ENCODE assay signal across 24 cellular contexts in genomic region chr22:37080838-37081237, GRCh38. TPM values are rescaled to one million over a fixed set of nuclear protein-coding genes. Genes with fewer than 3 reads are reported as not detected.
A peak's percentile ranks its signal among the peaks of the same experiment; 100 is the strongest.
DNase-seq lines count a peak whose midpoint lies in the region; ATAC-seq, FAIRE-seq and TF ChIP-seq lines count a peak whose summit lies in the region.
"Had no signal": no experiment of that assay in that cellular context is flagged by ENCODE, and none has a peak within 500 bp of the region (broad histone marks: within the 10 kb centered on the region; RNA-seq: fewer than 3 reads in every experiment).

No MANE protein-coding gene starts in this region.

- intact Hi-C loops in OCI-LY7 (cut with micrococcal nuclease; ENCODE audit: unreplicated experiment) (no loop called here), left ventricle myocardium inferior (cut with micrococcal nuclease) (no loop called here)

- DNase-seq in stimulated activated naive CD8-positive, alpha-beta T cell treated with anti-CD3 and anti-CD28 coated beads, Interleukin-15, amount 100 ng/mL, for 72 hours = no peak
- peak; percentile 43 for DNase-seq in OCI-LY7 (ENCODE audit: low spot score)
- no peak for DNase-seq in activated naive CD8-positive, alpha-beta T cell treated with anti-CD3 and anti-CD28 coated beads, Interleukin-2, amount 50 U/mL, for 24 hours
- no peak for DNase-seq in urothelium cell line (ENCODE audit: low spot score)
- no peak for DNase-seq in left ventricle myocardium inferior
- no peak for DNase-seq in kidney tubule cell (ENCODE audit: low spot score)
- DNase-seq: amniotic stem cell; COR-L47; DND-41; glutamatergic neuron; NCI-H1105; NCI-H2081; small intestine; stimulated activated naive CD4-positive, alpha-beta T cell treated with Interleukin-2 at 50 U/mL for 16 hours; tibial artery had no signal

- H3K27ac ChIP-seq in OCI-LY7 (ENCODE audit: low read depth, low read length, poor library complexity, severe bottlenecking) (no peak overlapping the region), left ventricle myocardium inferior (replicated peaks) (no peak overlapping the region)
- H3K27ac ChIP-seq: SJSA1, tibial artery had no signal

- no peaks in the 10 kb centered on the region for H3K9me3 Mint-ChIP-seq in stimulated activated naive CD8-positive, alpha-beta T cell treated with anti-CD3 and anti-CD28 coated beads, Interleukin-15, Interleukin-2, amounts not matched to agents 100 ng/mL and 50 ng/mL, for 24 hours
- no peaks in the 10 kb centered on the region for H3K9me3 Mint-ChIP-seq in stimulated activated naive CD8-positive, alpha-beta T cell treated with anti-CD3 and anti-CD28 coated beads, Interleukin-15, amount 100 ng/mL, for 72 hours
- H3K9me3 Mint-ChIP-seq in activated naive CD8-positive, alpha-beta T cell treated with anti-CD3 and anti-CD28 coated beads, Interleukin-2, amount 50 U/mL, for 24 hours = no peaks in the 10 kb centered on the region
- H3K9me3 Mint-ChIP-seq: GM23338, memory B cell had no signal

- H3K4me2 ChIP-seq in OCI-LY7 (ENCODE audit: low read length) = no peak overlapping the region
- H3K4me2 ChIP-seq: GM23338 had no signal

- no peak overlapping the region for H2AFZ ChIP-seq in OCI-LY7 (ENCODE audit: low read length)
- H2AFZ ChIP-seq: GM23338 had no signal

- BruUV-seq in OCI-LY7 (replicated peaks; lab: Mats Ljungman, UMichigan) = no TSS peak

- H3K27me3 Mint-ChIP-seq in stimulated activated naive CD8-positive, alpha-beta T cell treated with anti-CD3 and anti-CD28 coated beads, Interleukin-15, Interleukin-2, amounts not matched to agents 100 ng/mL and 50 ng/mL, for 24 hours = peaks cover 4% of the 10 kb centered on the region
- H3K27me3 Mint-ChIP-seq in stimulated activated naive CD8-positive, alpha-beta T cell treated with anti-CD3 and anti-CD28 coated beads, Interleukin-15, amount 100 ng/mL, for 72 hours = no peaks in the 10 kb centered on the region
- peaks cover 2% of the 10 kb centered on the region for H3K27me3 Mint-ChIP-seq in activated naive CD8-positive, alpha-beta T cell treated with anti-CD3 and anti-CD28 coated beads, Interleukin-2, amount 50 U/mL, for 24 hours

- no peak for ATAC-seq in stimulated activated naive CD8-positive, alpha-beta T cell treated with anti-CD3 and anti-CD28 coated beads, Interleukin-15, amount 100 ng/mL, for 72 hours
- no peak for ATAC-seq in activated naive CD8-positive, alpha-beta T cell treated with anti-CD3 and anti-CD28 coated beads, Interleukin-2, amount 50 U/mL, for 24 hours
- ATAC-seq in GM18867 (IDR thresholded peaks at IDR 0.05; ENCODE audit: unreplicated experiment) = no peak
- ATAC-seq: GM23338, Panc1 had no signal

- peak overlapping the region; percentile 91 for H3K27ac Mint-ChIP-seq in stimulated activated naive CD8-positive, alpha-beta T cell treated with anti-CD3 and anti-CD28 coated beads, Interleukin-15, Interleukin-2, amounts not matched to agents 100 ng/mL and 50 ng/mL, for 24 hours
- H3K27ac Mint-ChIP-seq in stimulated activated naive CD8-positive, alpha-beta T cell treated with anti-CD3 and anti-CD28 coated beads, Interleukin-15, amount 100 ng/mL, for 72 hours = peak overlapping the region in 1 of 2 donors; percentile 79
- peak overlapping the region; percentile 70 for H3K27ac Mint-ChIP-seq in activated naive CD8-positive, alpha-beta T cell treated with anti-CD3 and anti-CD28 coated beads, Interleukin-2, amount 50 U/mL, for 24 hours
- H3K27ac Mint-ChIP-seq: GM23338 had no signal

- peaks cover 52% of the 10 kb centered on the region for H3K27me3 ChIP-seq in left ventricle myocardium inferior (ENCODE audit: low read depth)

- FAIRE-seq in urothelium cell line (lab: Jason Lieb, UNC) = peak; percentile 71
- FAIRE-seq: bronchial epithelial cell, small intestine had no signal

- no peak overlapping the region for H3K4me3 ChIP-seq in OCI-LY7 (ENCODE audit: low read depth, low read length, poor library complexity, severe bottlenecking)
- H3K4me3 ChIP-seq in left ventricle myocardium inferior = no peak overlapping the region
- H3K4me3 ChIP-seq: GM23338, SJSA1, tibial artery had no signal

- no peaks in the 10 kb centered on the region for H3K9me3 ChIP-seq in OCI-LY7 (ENCODE audit: low read length)
- no peaks in the 10 kb centered on the region for H3K9me3 ChIP-seq in left ventricle myocardium inferior (replicated peaks)
- H3K9me3 ChIP-seq: SJSA1, tibial artery had no signal

- no peak for TF ChIP-seq CTCF in OCI-LY7 (conservative IDR thresholded peaks at IDR 0.05; ENCODE audit: low read length)
- TF ChIP-seq CTCF in left ventricle myocardium inferior (IDR thresholded peaks at IDR 0.05; ENCODE audit: borderline replicate concordance) = no peak

- H3K36me3 Mint-ChIP-seq in stimulated activated naive CD8-positive, alpha-beta T cell treated with anti-CD3 and anti-CD28 coated beads, Interleukin-15, Interleukin-2, amounts not matched to agents 100 ng/mL and 50 ng/mL, for 24 hours (ENCODE audit: low read depth) = no peaks in the 10 kb centered on the region
- H3K36me3 Mint-ChIP-seq in activated naive CD8-positive, alpha-beta T cell treated with anti-CD3 and anti-CD28 coated beads, Interleukin-2, amount 50 U/mL, for 24 hours (ENCODE audit: low read depth) = no peaks in the 10 kb centered on the region
- H3K36me3 Mint-ChIP-seq: memory B cell had no signal

- H3K4me1 ChIP-seq in OCI-LY7 (ENCODE audit: insufficient read depth, low read length, poor library complexity, severe bottlenecking) (peaks cover 5% of the 10 kb centered on the region), left ventricle myocardium inferior (no peaks in the 10 kb centered on the region)
- H3K4me1 ChIP-seq: SJSA1, tibial artery had no signal

- H4K20me1 ChIP-seq in OCI-LY7 (ENCODE audit: insufficient read depth, low read length) = no peaks in the 10 kb centered on the region

- H3K36me3 ChIP-seq in OCI-LY7 (ENCODE audit: insufficient read depth, low read length) (no peaks in the 10 kb centered on the region), left ventricle myocardium inferior (no peaks in the 10 kb centered on the region)
- H3K36me3 ChIP-seq: SJSA1, tibial artery had no signal

- H3K9me2 ChIP-seq in OCI-LY7 (ENCODE audit: insufficient read depth, low read length) = no peaks in the 10 kb centered on the region

- CTCF ChIA-PET in OCI-LY7 (lab: Charles Lee; ENCODE audit: unreplicated experiment) = no interaction called here

- no peak overlapping the region for H3K4me3 Mint-ChIP-seq in stimulated activated naive CD8-positive, alpha-beta T cell treated with anti-CD3 and anti-CD28 coated beads, Interleukin-15, Interleukin-2, amounts not matched to agents 100 ng/mL and 50 ng/mL, for 24 hours
- no peak overlapping the region for H3K4me3 Mint-ChIP-seq in stimulated activated naive CD8-positive, alpha-beta T cell treated with anti-CD3 and anti-CD28 coated beads, Interleukin-15, amount 100 ng/mL, for 72 hours
- H3K4me3 Mint-ChIP-seq in activated naive CD8-positive, alpha-beta T cell treated with anti-CD3 and anti-CD28 coated beads, Interleukin-2, amount 50 U/mL, for 24 hours = no peak overlapping the region
- H3K4me3 Mint-ChIP-seq: GM23338, memory B cell had no signal

- POLR2A ChIA-PET in OCI-LY7 (lab: Charles Lee) = interaction anchor here (1.5 kb wide), 1 partner anchor 9 kb away, joined by 3 read pairs; no protein-coding TSS in a partner anchor

- H3K4me1 Mint-ChIP-seq in stimulated activated naive CD8-positive, alpha-beta T cell treated with anti-CD3 and anti-CD28 coated beads, Interleukin-15, Interleukin-2, amounts not matched to agents 100 ng/mL and 50 ng/mL, for 24 hours (ENCODE audit: low read depth) = peaks cover 59% of the 10 kb centered on the region
- peaks cover 74% of the 10 kb centered on the region for H3K4me1 Mint-ChIP-seq in stimulated activated naive CD8-positive, alpha-beta T cell treated with anti-CD3 and anti-CD28 coated beads, Interleukin-15, amount 100 ng/mL, for 72 hours
- peaks cover 61% of the 10 kb centered on the region for H3K4me1 Mint-ChIP-seq in activated naive CD8-positive, alpha-beta T cell treated with anti-CD3 and anti-CD28 coated beads, Interleukin-2, amount 50 U/mL, for 24 hours

- no peaks in the 10 kb centered on the region for H3K79me2 ChIP-seq in OCI-LY7 (ENCODE audit: insufficient read depth, low read depth, low read length)

RNA-seq across cellular contexts. Expression of gene TMPRSS6, which starts 28.7 kb away (rescaled TPM):
- not detected in 2 replicates for total RNA-seq in OCI-LY7 (2014; rRNA removed; shearing (Covaris generic))
- not detected in 2 replicates for total RNA-seq in OCI-LY7 (2022)
- not detected for total RNA-seq in left ventricle myocardium inferior
- total RNA-seq: bronchial epithelial cell, GM23338, NCI-H460, omental fat pad, SJSA1 had no signal

RNA-seq across cellular contexts. Expression of gene KCTD17, which starts 29.3 kb away (rescaled TPM):
- 17.7 and 20.3 TPM in 2 replicates for total RNA-seq in OCI-LY7 (2014; rRNA removed; shearing (Covaris generic))
- total RNA-seq in OCI-LY7 (2022) (21.7 and 22.0 TPM in 2 replicates), left ventricle myocardium inferior (14.3 TPM)
